In the genomic region with DNA sequence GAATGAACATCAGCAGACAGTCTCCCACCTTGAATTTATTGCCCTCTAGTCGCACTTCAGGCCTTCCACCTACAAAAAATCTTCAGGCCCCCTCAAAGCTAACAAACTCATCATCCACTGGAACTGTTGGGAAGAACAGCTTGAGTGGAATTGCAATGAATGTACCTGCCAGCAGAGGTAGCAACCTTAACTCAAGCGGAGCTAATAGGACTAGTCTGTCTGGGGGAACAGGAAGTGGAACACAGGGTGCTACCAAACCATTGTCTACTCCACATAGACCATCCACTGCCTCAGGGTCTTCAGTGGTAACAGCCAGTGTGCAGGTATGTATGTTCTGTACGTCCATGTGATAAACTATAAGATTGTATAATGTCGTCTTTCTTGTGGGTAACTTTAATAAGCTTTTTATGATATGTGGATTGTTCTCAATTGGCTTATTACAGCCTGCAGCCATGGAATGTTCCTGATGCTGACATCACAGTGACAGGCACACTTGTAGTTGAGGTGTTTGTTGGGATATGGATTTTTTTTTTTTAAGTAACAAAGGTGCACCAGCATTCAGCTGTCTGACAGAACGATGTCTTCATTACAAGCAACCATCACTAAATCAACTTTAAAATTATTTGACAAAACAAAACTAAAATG, we compare ENCODE assay signal across 22 cellular contexts. TPM values are rescaled to one million over a fixed set of nuclear protein-coding genes. Genes with fewer than 3 reads are reported as not detected.
DNase-seq lines count a peak whose midpoint lies in the region; ATAC-seq, FAIRE-seq and TF ChIP-seq lines count a peak whose summit lies in the region.
"Had no signal": no experiment of that assay in that cellular context is flagged by ENCODE, and none has a peak within 500 bp of the region (broad histone marks: within the 10 kb centered on the region; RNA-seq: fewer than 3 reads in every experiment).

No MANE protein-coding gene starts in this region.

- H3K9me3 ChIP-seq in HepG2 (ENCODE audit: low read length), result no peaks in the 10 kb centered on the region
- H3K9me3 ChIP-seq in right lobe of liver, result no peaks in the 10 kb centered on the region
- no peaks in the 10 kb centered on the region for H3K9me3 ChIP-seq in K562 (replicated peaks; ENCODE audit: control insufficient read depth, insufficient read depth, low read depth, low read length)
- H3K9me3 ChIP-seq: A549; BLaER1 treated with 17β-estradiol and CSF1 and Interleukin-3, amounts not matched to agents 10 nM and 100 nM; HAP-1; SK-N-SH had no signal

- no peaks in the 10 kb centered on the region for H3K27me3 ChIP-seq in HepG2 (ENCODE audit: control insufficient read depth in 1 of 2, insufficient read depth in 2 of 2, low read length in 2 of 2)
- H3K27me3 ChIP-seq in right lobe of liver, result no peaks in the 10 kb centered on the region
- no peaks in the 10 kb centered on the region for H3K27me3 ChIP-seq in K562 (ENCODE audit: control insufficient read depth in 2 of 2, insufficient read depth in 2 of 2, low read length in 2 of 2)
- H3K27me3 ChIP-seq: BLaER1 treated with 17β-estradiol and CSF1 and Interleukin-3, amounts not matched to agents 10 nM and 100 nM had no signal

- no peak overlapping the region for H3K27ac ChIP-seq in HepG2 (ENCODE audit: extremely low read length, insufficient read depth, low read length)
- no peak overlapping the region for H3K27ac ChIP-seq in right lobe of liver
- H3K27ac ChIP-seq in K562 (ENCODE audit: extremely low read depth, low read depth, low read length), result no peak overlapping the region
- H3K27ac ChIP-seq: A549; BLaER1 treated with 17β-estradiol and CSF1 and Interleukin-3, amounts not matched to agents 10 nM and 100 nM; HL-60; KMS-11 had no signal

- TF ChIP-seq RAD21 in HepG2 (CRISPR knock-in tag; IDR thresholded peaks at IDR 0.05), result no peak
- no peak for TF ChIP-seq RAD21 in K562 (CRISPR knock-in tag; conservative IDR thresholded peaks at IDR 0.05 in 1 of 2, IDR thresholded peaks at IDR 0.05 in 1 of 2)

- in situ Hi-C loops in HepG2 (cut with HindIII; ENCODE audit: extremely low pct_ligation_motif_present, low pct_unique_long_range_greater_than_20kb) (no loop called here), K562 (cut with MboI) (no loop called here)

- H3K4me1 ChIP-seq in HepG2 (ENCODE audit: insufficient read depth, low read length), result no peaks in the 10 kb centered on the region
- no peaks in the 10 kb centered on the region for H3K4me1 ChIP-seq in right lobe of liver
- H3K4me1 ChIP-seq in K562 (replicated peaks in 1 of 2; ENCODE audit: control insufficient read depth in 2 of 2, insufficient read depth in 2 of 2, low read length in 2 of 2), result no peaks in the 10 kb centered on the region
- H3K4me1 ChIP-seq: A549; BLaER1 treated with 17β-estradiol and CSF1 and Interleukin-3, amounts not matched to agents 10 nM and 100 nM; HAP-1 had no signal

- no peak overlapping the region for H3K4me3 ChIP-seq in HepG2 (replicated peaks in 1 of 3; ENCODE audit: insufficient read depth in 1 of 3, low read depth in 2 of 3, low read length in 3 of 3)
- no peak overlapping the region for H3K4me3 ChIP-seq in right lobe of liver
- H3K4me3 ChIP-seq in K562, result no peak overlapping the region
- H3K4me3 ChIP-seq: A549; BLaER1 treated with 17β-estradiol and CSF1 and Interleukin-3, amounts not matched to agents 10 nM and 100 nM; HAP-1 had no signal

- TF ChIP-seq CTCF in HepG2 (CRISPR knock-in tag; IDR thresholded peaks at IDR 0.05) (peak; percentile 20; the same call in 1 of the 2 replicates), right lobe of liver (IDR thresholded peaks at IDR 0.05) (no peak), K562 (IDR thresholded peaks at IDR 0.05 in 2 of 3, conservative IDR thresholded peaks at IDR 0.05 in 1 of 3; ENCODE audit: insufficient read depth in 2 of 3, low read depth in 1 of 3, low read length in 3 of 3) (peak in 2 of 3 experiments; percentile 17 to 22; a peak in 1 of 6 replicates)

- 95% methylated on average over 5 of the region's 5 CpGs for WGBS in HepG2 (ENCODE audit: low lambda C conversion rate)
- 92% methylated on average over 3 of the region's 5 CpGs for WGBS in right lobe of liver (ENCODE audit: insufficient coverage, low coverage, low lambda C conversion rate, missing lambda C conversion rate)
- 79% methylated on average over 5 of the region's 5 CpGs for WGBS in K562 (ENCODE audit: insufficient coverage, low coverage, missing lambda C conversion rate)

- H3K9me1 ChIP-seq in K562 (ENCODE audit: control insufficient read depth, insufficient read depth, low read length), result no peaks in the 10 kb centered on the region

- TF ChIP-seq EP300 in HepG2 (IDR thresholded peaks at IDR 0.05; ENCODE audit: low read depth in 2 of 2, low read length in 2 of 2) (no peak), HepG2 (CRISPR knock-in tag; IDR thresholded peaks at IDR 0.05; ENCODE audit: borderline replicate concordance) (no peak), K562 (IDR thresholded peaks at IDR 0.05; ENCODE audit: low read length) (no peak)

- no peak overlapping the region for H3K9ac ChIP-seq in HepG2 (ENCODE audit: insufficient read depth, low read depth, low read length)
- H3K9ac ChIP-seq in K562 (ENCODE audit: insufficient read depth in 1 of 2, low read depth in 2 of 2, low read length in 2 of 2), result no peak overlapping the region
- H3K9ac ChIP-seq: BLaER1 treated with 17β-estradiol and CSF1 and Interleukin-3, amounts not matched to agents 10 nM and 100 nM; KMS-11; SK-N-SH had no signal

- FAIRE-seq in HepG2 (lab: Jason Lieb, UNC) (no peak), K562 (lab: Jason Lieb, UNC) (no peak)
- FAIRE-seq: A549, RCC 7860 had no signal

- POLR2A ChIA-PET in HepG2 (lab: Yijun Ruan, JAX), result no interaction called here
- POLR2A ChIA-PET in K562 (lab: Yijun Ruan, JAX), result interaction anchor here (0.9 to 3.8 kb wide), 2 partner anchors 10 to 17 kb away, joined by 3 to 20 read pairs; no protein-coding TSS in a partner anchor

- H3K4me2 ChIP-seq in HepG2 (ENCODE audit: low read depth, low read length) (no peak overlapping the region), K562 (ENCODE audit: insufficient read depth, low read length) (no peak overlapping the region)
- H3K4me2 ChIP-seq: A549; BLaER1 treated with 17β-estradiol and CSF1 and Interleukin-3, amounts not matched to agents 10 nM and 100 nM; KMS-11; SK-N-SH had no signal

- peak; percentile 56; the same call in 2 of the 3 replicates for ATAC-seq in HepG2
- ATAC-seq in right lobe of liver, result no peak
- peak; percentile 79 for ATAC-seq in K562
- ATAC-seq in GM21529 (IDR thresholded peaks at IDR 0.05; ENCODE audit: unreplicated experiment), result no peak
- ATAC-seq in stimulated activated naive CD8-positive, alpha-beta T cell treated with anti-CD3 and anti-CD28 coated beads, Interleukin-15, Interleukin-2, amounts not matched to agents 100 U/mL and 50 U/mL, for 24 hours, result no peak

- DNase-seq in HepG2 (ENCODE audit: low spot score) (peak; percentile 6), right lobe of liver (no peak), K562 (ENCODE audit: extremely low read depth in 1 of 4, low spot score in 3 of 4) (peak in 1 of 4 experiments; percentile 20), iPS DF 19.7 (ENCODE audit: low read depth, low spot score) (peak; percentile 2), DMS114 treated with DMSO at 0.1 percent for 48 hours (lab: John Stamatoyannopoulos, UW; ENCODE audit: unreplicated experiment) (no peak)
- no peak for DNase-seq in stimulated activated naive CD8-positive, alpha-beta T cell treated with anti-CD3 and anti-CD28 coated beads, Interleukin-15, Interleukin-2, amounts not matched to agents 100 U/mL and 50 U/mL, for 24 hours
- DNase-seq: CD8-positive, alpha-beta memory T cell; GF-D8; NCI-H1048; NCI-H1436 treated with DMSO at 0.1 percent for 48 hours; NCI-H2029 treated with DMSO at 0.1 percent for 48 hours; NCI-H510A; NCI-H774; Right ventricle myocardium superior; SK-N-SH had no signal

- intact Hi-C loops in HepG2 (cut with micrococcal nuclease; ENCODE audit: unreplicated experiment) (no loop called here), right lobe of liver (cut with DNase I) (no loop called here), K562 (cut with micrococcal nuclease) (no loop called here)

- H4K20me1 ChIP-seq in HepG2 (ENCODE audit: insufficient read depth, low read length) (no peaks in the 10 kb centered on the region), K562 (replicated peaks; ENCODE audit: control insufficient read depth, insufficient read depth, low read length) (0 out of 2 replicates have a peak, but pooled peaks cover 3% of the 10 kb centered on the region)
- H4K20me1 ChIP-seq: BLaER1 treated with 17β-estradiol and CSF1 and Interleukin-3, amounts not matched to agents 10 nM and 100 nM had no signal

- CTCF ChIA-PET in HepG2 (lab: Yijun Ruan, JAX; ENCODE audit: low intra/inter-chr PET ratio, low total read pairs), result no interaction called here
- CTCF ChIA-PET in K562 (lab: Yijun Ruan, JAX; ENCODE audit: low intra/inter-chr PET ratio), result no interaction called here

- no peak for TF ChIP-seq POLR2A in HepG2 (IDR thresholded peaks at IDR 0.05; ENCODE audit: insufficient read depth in 1 of 2, low read depth in 2 of 2, low read length in 2 of 2)
- TF ChIP-seq POLR2A in right lobe of liver (IDR thresholded peaks at IDR 0.05), result no peak
- no peak for TF ChIP-seq POLR2A in K562 (conservative IDR thresholded peaks at IDR 0.05)

- BruUV-seq in HepG2 (replicated peaks; lab: Mats Ljungman, UMichigan), result TSS peak; percentile 25
- BruUV-seq in K562 (replicated peaks; lab: Mats Ljungman, UMichigan), result no TSS peak

- H3K79me2 ChIP-seq in HepG2 (ENCODE audit: insufficient read depth, low read length) (no peaks in the 10 kb centered on the region), K562 (ENCODE audit: control insufficient read depth, insufficient read depth, low read length) (no peaks in the 10 kb centered on the region)

- peaks cover 10 to 26% of the 10 kb centered on the region in 2 experiments for H3K36me3 ChIP-seq in HepG2 (replicated peaks in 1 of 2; ENCODE audit: control insufficient read depth in 1 of 2, insufficient read depth in 2 of 2, low read length in 2 of 2)
- H3K36me3 ChIP-seq in right lobe of liver, result peaks cover 0 to 25% (median 10%) of the 10 kb centered on the region in 4 donors
- H3K36me3 ChIP-seq in K562 (ENCODE audit: control insufficient read depth, insufficient read depth, low read length), result peaks cover 31% of the 10 kb centered on the region

- H2AFZ ChIP-seq in HepG2 (ENCODE audit: low read length), result no peak overlapping the region
- H2AFZ ChIP-seq in K562 (ENCODE audit: low read depth, low read length), result no peak overlapping the region

RNA-seq across cellular contexts. Expression of a gene that starts 53.3 kb away (rescaled TPM):
- total RNA-seq in HepG2 (2016; rRNA removed; fragmentation: Illumina TruSeq; extraction: Trizol) (5.6 and 8.0 TPM in 2 replicates), right lobe of liver (10 to 100 TPM in 1 of 6 experiments, 1 to 10 TPM in 5; 4.5 to 12.0 (median 8.1) TPM), K562 (2014; rRNA removed) (6.8 and 7.1 TPM in 2 replicates), K562 (2014; rRNA removed; fragmentation: Illumina TruSeq; extraction: Trizol) (12.4 and 16.6 TPM in 2 replicates), K562 (2015; rRNA removed; fragmentation: Illumina TruSeq; extraction: Trizol) (12.4 and 12.7 TPM in 2 replicates), K562 (2021) (18.8 and 19.5 TPM in 2 replicates)
- total RNA-seq in HepG2 (2016; cell fraction: cytosol; rRNA removed; fragmentation: Illumina TruSeq; extraction: Trizol; ENCODE audit: low read depth), result 11.1 and 12.3 TPM in 2 replicates
- 4.9 and 8.3 TPM in 2 replicates for total RNA-seq in HepG2 (2016; cell fraction: insoluble cytoplasmic fraction; rRNA removed; fragmentation: Illumina TruSeq; extraction: Trizol)
- total RNA-seq in HepG2 (2016; cell fraction: membrane; rRNA removed; fragmentation: Illumina TruSeq; extraction: Trizol), result 4.9 and 7.4 TPM in 2 replicates
- total RNA-seq in HepG2 (2016; cell fraction: nucleus; rRNA removed; fragmentation: Illumina TruSeq; extraction: Trizol), result 11.1 and 11.4 TPM in 2 replicates
- polyA plus RNA-seq in HepG2 (2011; rRNA removed) (4.2 and 5.7 TPM in 2 replicates), K562 (2011; rRNA removed) (11.9 and 15.4 TPM in 2 replicates), K562 (2014; fragmentation: Illumina TruSeq; extraction: Trizol) (7.8 and 9.9 TPM in 2 replicates), K562 (2014; fragmentation: Nextera tagmentation; extraction: Ambion mirVana) (1 to 10 TPM; 1.2 to 1.5 TPM), K562 (2014; rRNA removed) (6.0 and 6.4 TPM in 2 replicates)
- polyA plus RNA-seq in HepG2 (2011; cell fraction: cytosol; rRNA removed), result 1.5 and 2.2 TPM in 2 replicates
- 6.1 and 8.1 TPM in 2 replicates for polyA plus RNA-seq in HepG2 (2011; cell fraction: nucleus; rRNA removed)
- 3.4 and 4.9 TPM in 2 replicates for polyA plus RNA-seq in HepG2 (2012)
- 0.10 TPM in 2 replicates for polyA plus RNA-seq in HepG2 (2016; cell fraction: cytosol; fragmentation: Illumina TruSeq; extraction: Trizol; ENCODE audit: low read depth)
- polyA plus RNA-seq in HepG2 (2016; cell fraction: insoluble cytoplasmic fraction; fragmentation: Illumina TruSeq; extraction: Trizol; ENCODE audit: low read depth), result 3.8 and 3.9 TPM in 2 replicates
- 0.32 and 0.34 TPM in 2 replicates for polyA plus RNA-seq in HepG2 (2016; cell fraction: membrane; fragmentation: Illumina TruSeq; extraction: Trizol; ENCODE audit: low read depth)
- polyA plus RNA-seq in HepG2 (2016; cell fraction: nucleus; fragmentation: Illumina TruSeq; extraction: Trizol; ENCODE audit: insufficient read depth, low read depth), result 11.0 and 11.4 TPM in 2 replicates
- 7.1 and 9.9 TPM in 2 replicates for polyA minus RNA-seq in HepG2 (2011; rRNA and poly(A)+ RNA removed; ENCODE audit: low replicate concordance)
- 7.1 and 7.7 TPM in 2 replicates for polyA minus RNA-seq in HepG2 (2011; cell fraction: cytosol; rRNA and poly(A)+ RNA removed)
- 24.6 and 27.4 TPM in 2 replicates for polyA minus RNA-seq in HepG2 (2011; cell fraction: nucleus; rRNA and poly(A)+ RNA removed)
- total RNA-seq in K562 (2011; cell fraction: chromatin; rRNA removed; ENCODE audit: low replicate concordance), result 24.2 and 70.5 TPM in 2 replicates
- total RNA-seq in K562 (2011; cell fraction: nucleolus; rRNA removed), result 11.5 and 16.1 TPM in 2 replicates
- total RNA-seq in K562 (2011; cell fraction: nucleoplasm; rRNA removed), result 37.4 and 70.8 TPM in 2 replicates
- polyA plus RNA-seq in K562 (2011; cell fraction: cytosol; rRNA removed), result 2.7 and 8.4 TPM in 2 replicates
- polyA plus RNA-seq in K562 (2011; cell fraction: nucleus; rRNA removed), result 14.0 and 21.7 TPM in 2 replicates
- 4.4 and 5.4 TPM in 2 replicates for polyA plus RNA-seq in K562 (2012)
- polyA minus RNA-seq in K562 (2011; rRNA and poly(A)+ RNA removed), result 31.4 and 42.2 TPM in 2 replicates
- polyA minus RNA-seq in K562 (2011; cell fraction: cytosol; rRNA and poly(A)+ RNA removed), result 13.4 and 14.1 TPM in 2 replicates
- 14.3 and 28.0 TPM in 2 replicates for polyA minus RNA-seq in K562 (2011; cell fraction: nucleus; rRNA and poly(A)+ RNA removed)

RNA-seq across cellular contexts. Expression of a gene that starts 56.8 kb away (rescaled TPM):
- 50.7 and 59.2 TPM in 2 replicates for total RNA-seq in HepG2 (2016; rRNA removed; fragmentation: Illumina TruSeq; extraction: Trizol)
- 9.0 and 17.2 TPM in 2 replicates for total RNA-seq in HepG2 (2016; cell fraction: cytosol; rRNA removed; fragmentation: Illumina TruSeq; extraction: Trizol; ENCODE audit: low read depth)
- 53.0 and 54.3 TPM in 2 replicates for total RNA-seq in HepG2 (2016; cell fraction: insoluble cytoplasmic fraction; rRNA removed; fragmentation: Illumina TruSeq; extraction: Trizol)
- total RNA-seq in HepG2 (2016; cell fraction: membrane; rRNA removed; fragmentation: Illumina TruSeq; extraction: Trizol), result 10.5 and 14.1 TPM in 2 replicates
- total RNA-seq in HepG2 (2016; cell fraction: nucleus; rRNA removed; fragmentation: Illumina TruSeq; extraction: Trizol), result 17.0 and 26.9 TPM in 2 replicates
- polyA plus RNA-seq in HepG2 (2011; rRNA removed), result 37.3 and 39.2 TPM in 2 replicates
- 39.8 and 50.1 TPM in 2 replicates for polyA plus RNA-seq in HepG2 (2011; cell fraction: cytosol; rRNA removed)
- polyA plus RNA-seq in HepG2 (2011; cell fraction: nucleus; rRNA removed), result 10.2 and 10.4 TPM in 2 replicates
- polyA plus RNA-seq in HepG2 (2012), result 27.8 and 33.2 TPM in 2 replicates
- polyA plus RNA-seq in HepG2 (2016; cell fraction: cytosol; fragmentation: Illumina TruSeq; extraction: Trizol; ENCODE audit: low read depth), result 6.3 and 9.9 TPM in 2 replicates
- polyA plus RNA-seq in HepG2 (2016; cell fraction: insoluble cytoplasmic fraction; fragmentation: Illumina TruSeq; extraction: Trizol; ENCODE audit: low read depth), result 35.3 and 35.8 TPM in 2 replicates
- 7.3 and 7.8 TPM in 2 replicates for polyA plus RNA-seq in HepG2 (2016; cell fraction: membrane; fragmentation: Illumina TruSeq; extraction: Trizol; ENCODE audit: low read depth)
- polyA plus RNA-seq in HepG2 (2016; cell fraction: nucleus; fragmentation: Illumina TruSeq; extraction: Trizol; ENCODE audit: insufficient read depth, low read depth), result 19.2 and 21.0 TPM in 2 replicates
- polyA minus RNA-seq in HepG2 (2011; rRNA and poly(A)+ RNA removed; ENCODE audit: low replicate concordance), result 14.9 and 26.4 TPM in 2 replicates
- polyA minus RNA-seq in HepG2 (2011; cell fraction: cytosol; rRNA and poly(A)+ RNA removed), result 3.2 and 3.4 TPM in 2 replicates
- polyA minus RNA-seq in HepG2 (2011; cell fraction: nucleus; rRNA and poly(A)+ RNA removed), result 4.1 TPM in 2 replicates
- total RNA-seq in right lobe of liver, result 10 to 100 TPM in 2 of 6 experiments, 1 to 10 TPM in 4; 4.4 to 17.7 (median 6.2) TPM
- 10.0 and 12.5 TPM in 2 replicates for total RNA-seq in K562 (2011; cell fraction: chromatin; rRNA removed; ENCODE audit: low replicate concordance)
- total RNA-seq in K562 (2011; cell fraction: nucleolus; rRNA removed), result 17.1 and 19.0 TPM in 2 replicates
- 19.2 and 21.5 TPM in 2 replicates for total RNA-seq in K562 (2011; cell fraction: nucleoplasm; rRNA removed)
- 25.8 and 28.6 TPM in 2 replicates for total RNA-seq in K562 (2014; rRNA removed)
- 16.8 and 26.1 TPM in 2 replicates for total RNA-seq in K562 (2014; rRNA removed; fragmentation: Illumina TruSeq; extraction: Trizol)
- total RNA-seq in K562 (2015; rRNA removed; fragmentation: Illumina TruSeq; extraction: Trizol), result 12.1 and 14.0 TPM in 2 replicates
- 29.0 TPM in 2 replicates for total RNA-seq in K562 (2021)
- 30.6 and 49.5 TPM in 2 replicates for polyA plus RNA-seq in K562 (2011; rRNA removed)
- polyA plus RNA-seq in K562 (2011; cell fraction: cytosol; rRNA removed), result 37.2 and 46.5 TPM in 2 replicates
- polyA plus RNA-seq in K562 (2011; cell fraction: nucleus; rRNA removed), result 32.2 and 54.0 TPM in 2 replicates
- 42.5 and 51.0 TPM in 2 replicates for polyA plus RNA-seq in K562 (2012)
- polyA plus RNA-seq in K562 (2014; fragmentation: Illumina TruSeq; extraction: Trizol), result 14.1 and 25.3 TPM in 2 replicates
- polyA plus RNA-seq in K562 (2014; fragmentation: Nextera tagmentation; extraction: Ambion mirVana), result 100 to 1,000 TPM; 112 to 116 TPM
- 35.3 and 37.8 TPM in 2 replicates for polyA plus RNA-seq in K562 (2014; rRNA removed)
- 7.4 and 8.4 TPM in 2 replicates for polyA minus RNA-seq in K562 (2011; rRNA and poly(A)+ RNA removed)
- 5.2 and 8.2 TPM in 2 replicates for polyA minus RNA-seq in K562 (2011; cell fraction: cytosol; rRNA and poly(A)+ RNA removed)
- 4.3 and 8.8 TPM in 2 replicates for polyA minus RNA-seq in K562 (2011; cell fraction: nucleus; rRNA and poly(A)+ RNA removed)

Comparison
In these comparisons a context has a peak if more than half of its experiments do, and no peak if none do; other contexts are left out.
1. ATAC-seq: peak in HepG2 (single experiment) and K562 (single experiment); none in right lobe of liver (0 of 4), GM21529 (single experiment) and stimulated activated naive CD8-positive, alpha-beta T cell treated with anti-CD3 and anti-CD28 coated beads, Interleukin-15, Interleukin-2, amounts not matched to agents 100 U/mL and 50 U/mL, for 24 hours (single experiment).
2. DNase-seq: peak in HepG2 (single experiment) and iPS DF 19.7 (single experiment); none in right lobe of liver (0 of 3), stimulated activated naive CD8-positive, alpha-beta T cell treated with anti-CD3 and anti-CD28 coated beads, Interleukin-15, Interleukin-2, amounts not matched to agents 100 U/mL and 50 U/mL, for 24 hours (single experiment) and DMS114 treated with DMSO at 0.1 percent for 48 hours (single experiment).
3. CTCF ChIP-seq: peak in HepG2 (single experiment) and K562 (2 of 3); none in right lobe of liver (0 of 4).